Comparison of ENCODE assay signal across 1 cellular context in the genomic region with DNA sequence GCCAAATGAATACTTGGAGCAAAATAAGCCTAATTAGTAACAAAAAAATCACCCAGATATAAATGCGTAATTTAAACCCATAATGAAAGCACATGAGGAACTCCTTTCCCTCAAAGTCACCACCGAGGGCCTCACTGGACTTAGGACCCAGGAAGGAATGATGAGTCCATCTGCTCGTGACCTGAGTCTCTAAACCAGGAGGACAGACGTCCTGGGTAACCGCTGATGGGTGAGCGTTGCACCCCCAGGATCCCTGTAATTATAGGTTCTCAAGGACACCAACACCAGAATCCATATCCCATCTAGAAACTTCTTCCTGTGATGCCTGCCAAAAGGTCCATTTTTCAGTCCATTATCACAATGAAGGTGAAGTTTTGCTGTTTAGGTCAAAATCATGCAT.
A peak's percentile ranks its signal among the peaks of the same experiment; 100 is the strongest.
TF ChIP-seq lines count a peak whose summit lies in the region.

No MANE protein-coding gene starts in this region.

TF ChIP-seq in HepG2, 621 proteins besides CTCF, POLR2A, EP300 and RAD21 (continued from another document and continues in another):
- TF ChIP-seq, protein P1, sequence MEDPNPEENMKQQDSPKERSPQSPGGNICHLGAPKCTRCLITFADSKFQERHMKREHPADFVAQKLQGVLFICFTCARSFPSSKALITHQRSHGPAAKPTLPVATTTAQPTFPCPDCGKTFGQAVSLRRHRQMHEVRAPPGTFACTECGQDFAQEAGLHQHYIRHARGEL (CRISPR knock-in tag; IDR thresholded peaks at IDR 0.05): no peak
- TF ChIP-seq RARG (CRISPR knock-in tag; IDR thresholded peaks at IDR 0.05; ENCODE audit: low read depth): no peak
- TF ChIP-seq, protein P2, sequence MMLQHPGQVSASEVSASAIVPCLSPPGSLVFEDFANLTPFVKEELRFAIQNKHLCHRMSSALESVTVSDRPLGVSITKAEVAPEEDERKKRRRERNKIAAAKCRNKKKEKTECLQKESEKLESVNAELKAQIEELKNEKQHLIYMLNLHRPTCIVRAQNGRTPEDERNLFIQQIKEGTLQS (CRISPR knock-in tag; IDR thresholded peaks at IDR 0.05): peak; percentile 49; the same call in 1 of the 2 replicates
- TF ChIP-seq ZNF572 (CRISPR knock-in tag; IDR thresholded peaks at IDR 0.05): no peak
- TF ChIP-seq LCORL (IDR thresholded peaks at IDR 0.05): no peak
- TF ChIP-seq LCORL (CRISPR knock-in tag; IDR thresholded peaks at IDR 0.05): peak; percentile 87
- TF ChIP-seq BORCS8-MEF2B (CRISPR knock-in tag; IDR thresholded peaks at IDR 0.05): no peak
- TF ChIP-seq NAIF1 (CRISPR knock-in tag; IDR thresholded peaks at IDR 0.05; ENCODE audit: borderline replicate concordance): no peak
- TF ChIP-seq KAT2B (IDR thresholded peaks at IDR 0.05; ENCODE audit: borderline replicate concordance, low read depth, low read length): no peak
- TF ChIP-seq MEIS1 (CRISPR knock-in tag; IDR thresholded peaks at IDR 0.05; ENCODE audit: borderline replicate concordance): no peak
- no peak for TF ChIP-seq HHEX (CRISPR knock-in tag; IDR thresholded peaks at IDR 0.05)
- TF ChIP-seq, protein P3, sequence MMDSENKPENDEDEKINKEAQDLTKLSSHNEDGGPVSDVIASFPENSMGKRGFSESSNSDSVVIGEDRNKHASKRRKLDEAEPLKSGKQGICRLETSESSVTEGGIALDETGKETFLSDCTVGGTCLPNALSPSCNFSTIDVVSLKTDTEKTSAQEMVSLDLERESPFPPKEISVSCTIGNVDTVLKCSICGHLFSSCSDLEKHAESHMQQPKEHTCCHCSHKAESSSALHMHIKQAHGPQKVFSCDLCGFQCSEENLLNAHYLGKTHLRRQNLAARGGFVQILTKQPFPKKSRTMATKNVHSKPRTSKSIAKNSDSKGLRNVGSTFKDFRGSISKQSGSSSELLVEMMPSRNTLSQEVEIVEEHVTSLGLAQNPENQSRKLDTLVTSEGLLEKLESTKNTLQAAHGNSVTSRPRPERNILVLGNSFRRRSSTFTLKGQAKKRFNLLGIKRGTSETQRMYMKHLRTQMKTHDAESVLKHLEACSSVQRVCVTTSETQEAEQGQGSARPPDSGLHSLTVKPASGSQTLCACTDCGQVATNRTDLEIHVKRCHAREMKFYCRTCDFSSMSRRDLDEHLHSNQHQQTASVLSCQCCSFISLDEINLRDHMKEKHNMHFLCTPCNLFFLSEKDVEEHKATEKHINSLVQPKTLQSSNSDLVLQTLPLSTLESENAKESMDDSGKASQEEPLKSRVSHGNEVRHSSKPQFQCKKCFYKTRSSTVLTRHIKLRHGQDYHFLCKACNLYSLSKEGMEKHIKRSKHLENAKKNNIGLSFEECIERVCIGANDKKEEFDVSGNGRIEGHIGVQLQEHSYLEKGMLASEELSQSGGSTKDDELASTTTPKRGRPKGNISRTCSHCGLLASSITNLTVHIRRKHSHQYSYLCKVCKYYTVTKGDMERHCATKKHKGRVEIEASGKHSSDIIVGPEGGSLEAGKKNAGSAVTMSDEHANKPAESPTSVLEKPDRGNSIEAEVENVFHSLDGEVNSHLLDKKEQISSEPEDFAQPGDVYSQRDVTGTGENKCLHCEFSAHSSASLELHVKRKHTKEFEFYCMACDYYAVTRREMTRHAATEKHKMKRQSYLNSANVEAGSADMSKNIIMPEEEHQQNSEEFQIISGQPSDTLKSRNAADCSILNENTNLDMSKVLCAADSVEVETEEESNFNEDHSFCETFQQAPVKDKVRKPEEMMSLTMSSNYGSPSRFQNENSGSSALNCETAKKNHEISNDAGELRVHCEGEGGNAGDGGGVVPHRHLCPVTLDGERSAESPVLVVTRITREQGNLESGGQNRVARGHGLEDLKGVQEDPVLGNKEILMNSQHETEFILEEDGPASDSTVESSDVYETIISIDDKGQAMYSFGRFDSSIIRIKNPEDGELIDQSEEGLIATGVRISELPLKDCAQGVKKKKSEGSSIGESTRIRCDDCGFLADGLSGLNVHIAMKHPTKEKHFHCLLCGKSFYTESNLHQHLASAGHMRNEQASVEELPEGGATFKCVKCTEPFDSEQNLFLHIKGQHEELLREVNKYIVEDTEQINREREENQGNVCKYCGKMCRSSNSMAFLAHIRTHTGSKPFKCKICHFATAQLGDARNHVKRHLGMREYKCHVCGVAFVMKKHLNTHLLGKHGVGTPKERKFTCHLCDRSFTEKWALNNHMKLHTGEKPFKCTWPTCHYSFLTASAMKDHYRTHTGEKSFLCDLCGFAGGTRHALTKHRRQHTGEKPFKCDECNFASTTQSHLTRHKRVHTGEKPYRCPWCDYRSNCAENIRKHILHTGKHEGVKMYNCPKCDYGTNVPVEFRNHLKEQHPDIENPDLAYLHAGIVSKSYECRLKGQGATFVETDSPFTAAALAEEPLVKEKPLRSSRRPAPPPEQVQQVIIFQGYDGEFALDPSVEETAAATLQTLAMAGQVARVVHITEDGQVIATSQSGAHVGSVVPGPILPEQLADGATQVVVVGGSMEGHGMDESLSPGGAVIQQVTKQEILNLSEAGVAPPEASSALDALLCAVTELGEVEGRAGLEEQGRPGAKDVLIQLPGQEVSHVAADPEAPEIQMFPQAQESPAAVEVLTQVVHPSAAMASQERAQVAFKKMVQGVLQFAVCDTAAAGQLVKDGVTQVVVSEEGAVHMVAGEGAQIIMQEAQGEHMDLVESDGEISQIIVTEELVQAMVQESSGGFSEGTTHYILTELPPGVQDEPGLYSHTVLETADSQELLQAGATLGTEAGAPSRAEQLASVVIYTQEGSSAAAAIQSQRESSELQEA (CRISPR knock-in tag; IDR thresholded peaks at IDR 0.05; ENCODE audit: not compliant biosample characterization): no peak
- peak; percentile 66; the same call in 1 of the 2 replicates for TF ChIP-seq NCOR1 (IDR thresholded peaks at IDR 0.05; ENCODE audit: borderline replicate concordance, low read length)
- TF ChIP-seq PPARG (CRISPR knock-in tag; conservative IDR thresholded peaks at IDR 0.05): peak; percentile 29; the same call in 1 of the 2 replicates
- peak; percentile 77 for TF ChIP-seq RARA (CRISPR knock-in tag; IDR thresholded peaks at IDR 0.05)
- no peak for TF ChIP-seq ZNF577 (CRISPR knock-in tag; IDR thresholded peaks at IDR 0.05; ENCODE audit: borderline replicate concordance, low read depth)
- no peak for TF ChIP-seq ZNF615 (CRISPR knock-in tag; IDR thresholded peaks at IDR 0.05; ENCODE audit: borderline replicate concordance)
- TF ChIP-seq, protein P4, sequence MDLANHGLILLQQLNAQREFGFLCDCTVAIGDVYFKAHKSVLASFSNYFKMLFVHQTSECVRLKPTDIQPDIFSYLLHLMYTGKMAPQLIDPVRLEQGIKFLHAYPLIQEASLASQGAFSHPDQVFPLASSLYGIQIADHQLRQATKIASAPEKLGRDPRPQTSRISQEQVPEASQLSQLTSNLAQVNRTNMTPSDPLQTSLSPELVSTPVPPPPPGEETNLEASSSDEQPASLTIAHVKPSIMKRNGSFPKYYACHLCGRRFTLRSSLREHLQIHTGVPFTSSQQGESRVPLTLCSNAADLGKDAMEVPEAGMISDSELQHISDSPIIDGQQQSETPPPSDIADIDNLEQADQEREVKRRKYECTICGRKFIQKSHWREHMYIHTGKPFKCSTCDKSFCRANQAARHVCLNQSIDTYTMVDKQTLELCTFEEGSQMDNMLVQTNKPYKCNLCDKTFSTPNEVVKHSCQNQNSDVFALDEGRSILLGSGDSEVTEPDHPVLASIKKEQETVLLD (CRISPR knock-in tag; IDR thresholded peaks at IDR 0.05; ENCODE audit: low read depth): no peak
- no peak for TF ChIP-seq SRSF4 (IDR thresholded peaks at IDR 0.05; ENCODE audit: low read depth, low read length, poor library complexity, severe bottlenecking)
- no peak for TF ChIP-seq ZNF235 (CRISPR knock-in tag; IDR thresholded peaks at IDR 0.05; ENCODE audit: borderline replicate concordance)
- TF ChIP-seq ETV6 (CRISPR knock-in tag; conservative IDR thresholded peaks at IDR 0.05): no peak
- TF ChIP-seq ZNF143 (CRISPR knock-in tag; IDR thresholded peaks at IDR 0.05): peak; percentile 36; the same call in 1 of the 2 replicates
- peak; percentile 60; the same call in 1 of the 2 replicates for TF ChIP-seq YEATS2 (CRISPR knock-in tag; IDR thresholded peaks at IDR 0.05; ENCODE audit: borderline replicate concordance)
- no peak; the same call in 1 of the 2 replicates for TF ChIP-seq ZNF460 (CRISPR knock-in tag; IDR thresholded peaks at IDR 0.05; ENCODE audit: borderline replicate concordance)
- TF ChIP-seq ZNF343 (CRISPR knock-in tag; IDR thresholded peaks at IDR 0.05): no peak
- TF ChIP-seq ZNF3 (CRISPR knock-in tag; IDR thresholded peaks at IDR 0.05): peak; percentile 92
- peak; percentile 84 for TF ChIP-seq KDM6A (CRISPR knock-in tag; IDR thresholded peaks at IDR 0.05; ENCODE audit: low read depth)
- peak; percentile 78 for TF ChIP-seq MED1 (CRISPR knock-in tag; IDR thresholded peaks at IDR 0.05)
- no peak for TF ChIP-seq NCOA5 (CRISPR knock-in tag; IDR thresholded peaks at IDR 0.05)
- no peak for TF ChIP-seq ZNF749 (CRISPR knock-in tag; IDR thresholded peaks at IDR 0.05; ENCODE audit: borderline replicate concordance)
- TF ChIP-seq, protein P5, sequence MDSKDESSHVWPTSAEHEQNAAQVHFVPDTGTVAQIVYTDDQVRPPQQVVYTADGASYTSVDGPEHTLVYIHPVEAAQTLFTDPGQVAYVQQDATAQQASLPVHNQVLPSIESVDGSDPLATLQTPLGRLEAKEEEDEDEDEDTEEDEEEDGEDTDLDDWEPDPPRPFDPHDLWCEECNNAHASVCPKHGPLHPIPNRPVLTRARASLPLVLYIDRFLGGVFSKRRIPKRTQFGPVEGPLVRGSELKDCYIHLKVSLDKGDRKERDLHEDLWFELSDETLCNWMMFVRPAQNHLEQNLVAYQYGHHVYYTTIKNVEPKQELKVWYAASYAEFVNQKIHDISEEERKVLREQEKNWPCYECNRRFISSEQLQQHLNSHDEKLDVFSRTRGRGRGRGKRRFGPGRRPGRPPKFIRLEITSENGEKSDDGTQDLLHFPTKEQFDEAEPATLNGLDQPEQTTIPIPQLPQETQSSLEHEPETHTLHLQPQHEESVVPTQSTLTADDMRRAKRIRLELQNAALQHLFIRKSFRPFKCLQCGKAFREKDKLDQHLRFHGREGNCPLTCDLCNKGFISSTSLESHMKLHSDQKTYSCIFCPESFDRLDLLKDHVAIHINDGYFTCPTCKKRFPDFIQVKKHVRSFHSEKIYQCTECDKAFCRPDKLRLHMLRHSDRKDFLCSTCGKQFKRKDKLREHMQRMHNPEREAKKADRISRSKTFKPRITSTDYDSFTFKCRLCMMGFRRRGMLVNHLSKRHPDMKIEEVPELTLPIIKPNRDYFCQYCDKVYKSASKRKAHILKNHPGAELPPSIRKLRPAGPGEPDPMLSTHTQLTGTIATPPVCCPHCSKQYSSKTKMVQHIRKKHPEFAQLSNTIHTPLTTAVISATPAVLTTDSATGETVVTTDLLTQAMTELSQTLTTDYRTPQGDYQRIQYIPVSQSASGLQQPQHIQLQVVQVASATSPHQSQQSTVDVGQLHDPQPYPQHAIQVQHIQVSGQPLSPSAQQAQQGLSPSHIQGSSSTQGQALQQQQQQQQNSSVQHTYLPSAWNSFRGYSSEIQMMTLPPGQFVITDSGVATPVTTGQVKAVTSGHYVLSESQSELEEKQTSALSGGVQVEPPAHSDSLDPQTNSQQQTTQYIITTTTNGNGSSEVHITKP (CRISPR knock-in tag; IDR thresholded peaks at IDR 0.05; ENCODE audit: low read depth): peak; percentile 50; the same call in 1 of the 2 replicates
- TF ChIP-seq ISL2 (CRISPR knock-in tag; IDR thresholded peaks at IDR 0.05): peak; percentile 52; the same call in 1 of the 2 replicates
- TF ChIP-seq KLF12 (CRISPR knock-in tag; IDR thresholded peaks at IDR 0.05; ENCODE audit: borderline replicate concordance): no peak
- TF ChIP-seq NKX3-1 (CRISPR knock-in tag; IDR thresholded peaks at IDR 0.05): peak; percentile 72; the same call in 1 of the 2 replicates
- TF ChIP-seq YEATS4 (CRISPR knock-in tag; IDR thresholded peaks at IDR 0.05; ENCODE audit: borderline replicate concordance): peak; percentile 59; the same call in 1 of the 2 replicates
- TF ChIP-seq MED8 (CRISPR knock-in tag; IDR thresholded peaks at IDR 0.05; ENCODE audit: insufficient replicate concordance): no peak
- 0 out of 2 replicates have a peak, but pooled peaks have one; percentile 69 for TF ChIP-seq TBX2 (CRISPR knock-in tag; IDR thresholded peaks at IDR 0.05; ENCODE audit: borderline replicate concordance)
- TF ChIP-seq NCOA2 (CRISPR knock-in tag; IDR thresholded peaks at IDR 0.05): 0 out of 2 replicates have a peak, but pooled peaks have one; percentile 21
- TF ChIP-seq, protein P6, sequence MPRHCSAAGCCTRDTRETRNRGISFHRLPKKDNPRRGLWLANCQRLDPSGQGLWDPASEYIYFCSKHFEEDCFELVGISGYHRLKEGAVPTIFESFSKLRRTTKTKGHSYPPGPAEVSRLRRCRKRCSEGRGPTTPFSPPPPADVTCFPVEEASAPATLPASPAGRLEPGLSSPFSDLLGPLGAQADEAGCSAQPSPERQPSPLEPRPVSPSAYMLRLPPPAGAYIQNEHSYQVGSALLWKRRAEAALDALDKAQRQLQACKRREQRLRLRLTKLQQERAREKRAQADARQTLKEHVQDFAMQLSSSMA (CRISPR knock-in tag; IDR thresholded peaks at IDR 0.05): no peak
- TF ChIP-seq, protein P7, sequence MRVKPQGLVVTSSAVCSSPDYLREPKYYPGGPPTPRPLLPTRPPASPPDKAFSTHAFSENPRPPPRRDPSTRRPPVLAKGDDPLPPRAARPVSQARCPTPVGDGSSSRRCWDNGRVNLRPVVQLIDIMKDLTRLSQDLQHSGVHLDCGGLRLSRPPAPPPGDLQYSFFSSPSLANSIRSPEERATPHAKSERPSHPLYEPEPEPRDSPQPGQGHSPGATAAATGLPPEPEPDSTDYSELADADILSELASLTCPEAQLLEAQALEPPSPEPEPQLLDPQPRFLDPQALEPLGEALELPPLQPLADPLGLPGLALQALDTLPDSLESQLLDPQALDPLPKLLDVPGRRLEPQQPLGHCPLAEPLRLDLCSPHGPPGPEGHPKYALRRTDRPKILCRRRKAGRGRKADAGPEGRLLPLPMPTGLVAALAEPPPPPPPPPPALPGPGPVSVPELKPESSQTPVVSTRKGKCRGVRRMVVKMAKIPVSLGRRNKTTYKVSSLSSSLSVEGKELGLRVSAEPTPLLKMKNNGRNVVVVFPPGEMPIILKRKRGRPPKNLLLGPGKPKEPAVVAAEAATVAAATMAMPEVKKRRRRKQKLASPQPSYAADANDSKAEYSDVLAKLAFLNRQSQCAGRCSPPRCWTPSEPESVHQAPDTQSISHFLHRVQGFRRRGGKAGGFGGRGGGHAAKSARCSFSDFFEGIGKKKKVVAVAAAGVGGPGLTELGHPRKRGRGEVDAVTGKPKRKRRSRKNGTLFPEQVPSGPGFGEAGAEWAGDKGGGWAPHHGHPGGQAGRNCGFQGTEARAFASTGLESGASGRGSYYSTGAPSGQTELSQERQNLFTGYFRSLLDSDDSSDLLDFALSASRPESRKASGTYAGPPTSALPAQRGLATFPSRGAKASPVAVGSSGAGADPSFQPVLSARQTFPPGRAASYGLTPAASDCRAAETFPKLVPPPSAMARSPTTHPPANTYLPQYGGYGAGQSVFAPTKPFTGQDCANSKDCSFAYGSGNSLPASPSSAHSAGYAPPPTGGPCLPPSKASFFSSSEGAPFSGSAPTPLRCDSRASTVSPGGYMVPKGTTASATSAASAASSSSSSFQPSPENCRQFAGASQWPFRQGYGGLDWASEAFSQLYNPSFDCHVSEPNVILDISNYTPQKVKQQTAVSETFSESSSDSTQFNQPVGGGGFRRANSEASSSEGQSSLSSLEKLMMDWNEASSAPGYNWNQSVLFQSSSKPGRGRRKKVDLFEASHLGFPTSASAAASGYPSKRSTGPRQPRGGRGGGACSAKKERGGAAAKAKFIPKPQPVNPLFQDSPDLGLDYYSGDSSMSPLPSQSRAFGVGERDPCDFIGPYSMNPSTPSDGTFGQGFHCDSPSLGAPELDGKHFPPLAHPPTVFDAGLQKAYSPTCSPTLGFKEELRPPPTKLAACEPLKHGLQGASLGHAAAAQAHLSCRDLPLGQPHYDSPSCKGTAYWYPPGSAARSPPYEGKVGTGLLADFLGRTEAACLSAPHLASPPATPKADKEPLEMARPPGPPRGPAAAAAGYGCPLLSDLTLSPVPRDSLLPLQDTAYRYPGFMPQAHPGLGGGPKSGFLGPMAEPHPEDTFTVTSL (CRISPR knock-in tag; IDR thresholded peaks at IDR 0.05; ENCODE audit: borderline replicate concordance): peak; percentile 38; the same call in 1 of the 2 replicates
